Comparison of ENCODE assay signal across 22 cellular contexts in genomic region chr4:5118091-5118786, GRCh38.
"Had no signal": no experiment of that assay in that cellular context is flagged by ENCODE, and none has a peak within 500 bp of the region (broad histone marks: within the 10 kb centered on the region; RNA-seq: fewer than 3 reads in every experiment).

No MANE protein-coding gene starts in this region.

- H2AFZ ChIP-seq: neural progenitor cell had no signal

- DNase-seq: activated CD4-positive, alpha-beta memory T cell treated with anti-CD3 and anti-CD28 coated beads, Interleukin-2, amount 10 ng/mL, durations not matched to agents 7 days and 5 days; activated CD4-positive, alpha-beta T cell treated with anti-CD3 and anti-CD28 coated beads for 4 hours; activated CD8-positive, alpha-beta memory T cell treated with anti-CD3 and anti-CD28 coated beads, Interleukin-2, amount 10 ng/mL, durations not matched to agents 7 days and 5 days; activated naive CD4-positive, alpha-beta T cell; activated naive CD8-positive, alpha-beta T cell treated with anti-CD3 and anti-CD28 coated beads, Interleukin-2, amount 10 ng/mL, durations not matched to agents 7 days and 5 days; activated T-cell treated with anti-CD3 and anti-CD28 coated beads, Interleukin-2, amount 50 U/mL, for 1 hour; amygdala; central memory CD4-positive, alpha-beta T cell; colonic mucosa; head of caudate nucleus; mesendoderm; naive thymus-derived CD4-positive, alpha-beta T cell; right cardiac atrium; stimulated activated CD4-positive, alpha-beta T cell treated with anti-CD3 and anti-CD28 coated beads, Interleukin-2, amount 100 ng/mL, for 24 hours; stimulated activated naive CD8-positive, alpha-beta T cell treated with anti-CD3 and anti-CD28 coated beads, Interleukin-15, Interleukin-2, amounts not matched to agents 100 U/mL and 50 U/mL, for 24 hours; substantia nigra; tibial artery had no signal

- H3K4me3 ChIP-seq: colonic mucosa, neural progenitor cell, prostate gland, tibial artery had no signal

- H3K4me1 Mint-ChIP-seq: activated CD4-positive, alpha-beta memory T cell treated with anti-CD3 and anti-CD28 coated beads, Interleukin-2, amount 10 ng/mL, durations not matched to agents 7 days and 5 days; activated CD8-positive, alpha-beta memory T cell treated with anti-CD3 and anti-CD28 coated beads, Interleukin-2, amount 10 ng/mL, durations not matched to agents 7 days and 5 days; activated naive CD8-positive, alpha-beta T cell treated with anti-CD3 and anti-CD28 coated beads, Interleukin-2, amount 10 ng/mL, durations not matched to agents 7 days and 5 days; activated T-helper 17 cell treated with anti-CD3 and anti-CD28 coated beads, Interleukin-2, amount 50 U/mL, for 72 hours; naive thymus-derived CD4-positive, alpha-beta T cell; neural progenitor cell; WTC11 had no signal

- H3K27me3 ChIP-seq: colonic mucosa, neural progenitor cell, tibial artery had no signal

- H3K4me2 ChIP-seq: neural progenitor cell had no signal

- H3K27me3 Mint-ChIP-seq: activated CD4-positive, alpha-beta memory T cell treated with anti-CD3 and anti-CD28 coated beads, Interleukin-2, amount 10 ng/mL, durations not matched to agents 7 days and 5 days; activated CD8-positive, alpha-beta memory T cell treated with anti-CD3 and anti-CD28 coated beads, Interleukin-2, amount 10 ng/mL, durations not matched to agents 7 days and 5 days; activated naive CD8-positive, alpha-beta T cell treated with anti-CD3 and anti-CD28 coated beads, Interleukin-2, amount 10 ng/mL, durations not matched to agents 7 days and 5 days; activated T-helper 17 cell treated with anti-CD3 and anti-CD28 coated beads, Interleukin-2, amount 50 U/mL, for 72 hours; naive thymus-derived CD4-positive, alpha-beta T cell had no signal

- H3K36me3 Mint-ChIP-seq: activated CD8-positive, alpha-beta memory T cell treated with anti-CD3 and anti-CD28 coated beads, Interleukin-2, amount 10 ng/mL, durations not matched to agents 7 days and 5 days; activated naive CD8-positive, alpha-beta T cell treated with anti-CD3 and anti-CD28 coated beads, Interleukin-2, amount 10 ng/mL, durations not matched to agents 7 days and 5 days; brain; naive thymus-derived CD4-positive, alpha-beta T cell; neural progenitor cell; WTC11 had no signal

- H3K4me1 ChIP-seq: colonic mucosa, neural progenitor cell, prostate gland, tibial artery had no signal

- H3K9me3 ChIP-seq: colonic mucosa, prostate gland, tibial artery had no signal

- ATAC-seq: activated CD8-positive, alpha-beta memory T cell treated with anti-CD3 and anti-CD28 coated beads, Interleukin-2, amount 10 ng/mL, durations not matched to agents 7 days and 5 days; activated T-helper 17 cell treated with anti-CD3 and anti-CD28 coated beads, Interleukin-2, amount 50 U/mL, for 72 hours; naive thymus-derived CD4-positive, alpha-beta T cell; right cardiac atrium; stimulated activated naive CD8-positive, alpha-beta T cell treated with anti-CD3 and anti-CD28 coated beads, Interleukin-15, Interleukin-2, amounts not matched to agents 100 U/mL and 50 U/mL, for 24 hours; WTC11 had no signal

- H3K4me3 Mint-ChIP-seq: activated CD4-positive, alpha-beta memory T cell treated with anti-CD3 and anti-CD28 coated beads, Interleukin-2, amount 10 ng/mL, durations not matched to agents 7 days and 5 days; activated CD8-positive, alpha-beta memory T cell treated with anti-CD3 and anti-CD28 coated beads, Interleukin-2, amount 10 ng/mL, durations not matched to agents 7 days and 5 days; activated naive CD8-positive, alpha-beta T cell treated with anti-CD3 and anti-CD28 coated beads, Interleukin-2, amount 10 ng/mL, durations not matched to agents 7 days and 5 days; activated T-helper 17 cell treated with anti-CD3 and anti-CD28 coated beads, Interleukin-2, amount 50 U/mL, for 72 hours; brain; naive thymus-derived CD4-positive, alpha-beta T cell; neural progenitor cell; WTC11 had no signal

- H3K9me3 Mint-ChIP-seq: activated CD4-positive, alpha-beta memory T cell treated with anti-CD3 and anti-CD28 coated beads, Interleukin-2, amount 10 ng/mL, durations not matched to agents 7 days and 5 days; activated naive CD8-positive, alpha-beta T cell treated with anti-CD3 and anti-CD28 coated beads, Interleukin-2, amount 10 ng/mL, durations not matched to agents 7 days and 5 days; activated T-helper 17 cell treated with anti-CD3 and anti-CD28 coated beads, Interleukin-2, amount 50 U/mL, for 72 hours; neural progenitor cell; WTC11 had no signal

- H3K27ac Mint-ChIP-seq: activated CD4-positive, alpha-beta memory T cell treated with anti-CD3 and anti-CD28 coated beads, Interleukin-2, amount 10 ng/mL, durations not matched to agents 7 days and 5 days; activated CD8-positive, alpha-beta memory T cell treated with anti-CD3 and anti-CD28 coated beads, Interleukin-2, amount 10 ng/mL, durations not matched to agents 7 days and 5 days; activated naive CD8-positive, alpha-beta T cell treated with anti-CD3 and anti-CD28 coated beads, Interleukin-2, amount 10 ng/mL, durations not matched to agents 7 days and 5 days; activated T-helper 17 cell treated with anti-CD3 and anti-CD28 coated beads, Interleukin-2, amount 50 U/mL, for 72 hours; naive thymus-derived CD4-positive, alpha-beta T cell; neural progenitor cell; WTC11 had no signal

- H3K27ac ChIP-seq: colonic mucosa, neural progenitor cell, prostate gland, tibial artery had no signal

- H3K9ac ChIP-seq: neural progenitor cell had no signal

- H3K36me3 ChIP-seq: colonic mucosa, neural progenitor cell, prostate gland, tibial artery had no signal
